ENCODE assay signal across 9 cellular contexts in genomic region chr9:121326130-121326838, GRCh38. TPM values are rescaled to one million over a fixed set of nuclear protein-coding genes. Genes with fewer than 3 reads are reported as not detected.
DNase-seq lines count a peak whose midpoint lies in the region; ATAC-seq and TF ChIP-seq lines count a peak whose summit lies in the region.
"Had no signal": no experiment of that assay in that cellular context is flagged by ENCODE, and none has a peak within 500 bp of the region (broad histone marks: within the 10 kb centered on the region; RNA-seq: fewer than 3 reads in every experiment).

No MANE protein-coding gene starts in this region.

- H2BK120ac ChIP-seq in mesendoderm (ENCODE audit: low read depth, low read length), result no peak overlapping the region

- H3K27me3 ChIP-seq in mesendoderm (ENCODE audit: insufficient read depth, low read length, poor library complexity), result no peaks in the 10 kb centered on the region
- H3K27me3 ChIP-seq in transverse colon, result no peaks in the 10 kb centered on the region

- no peaks in the 10 kb centered on the region for H3K4me1 Mint-ChIP-seq in stimulated activated memory B cell treated with anti-CD40 and anti-IgM and Interleukin-4, amounts not matched to agents 10 μg/mL and 1 μg/mL and 100 μg/mL, for 72 hours

- no peak overlapping the region for H3K27ac Mint-ChIP-seq in stimulated activated memory B cell treated with anti-CD40 and anti-IgM and Interleukin-4, amounts not matched to agents 10 μg/mL and 1 μg/mL and 100 μg/mL, for 72 hours

- no peak overlapping the region for H3K23ac ChIP-seq in mesendoderm (ENCODE audit: low read length)

- H3K56ac ChIP-seq in mesendoderm (ENCODE audit: low read length), result no peak overlapping the region

- peak; percentile 34 for DNase-seq in NCI-H460 (ENCODE audit: extremely low read depth, low read depth)
- DNase-seq in mesendoderm, result peak; percentile 87
- DNase-seq in transverse colon, result peak; percentile 75
- no peak for DNase-seq in HCEC 1CT
- no peak for DNase-seq in UCSD-AML1 (lab: John Stamatoyannopoulos, UW; ENCODE audit: unreplicated experiment)
- no peak for DNase-seq in SK-N-DZ (ENCODE audit: low spot score)
- DNase-seq: activated CD8-positive, alpha-beta memory T cell treated with anti-CD3 and anti-CD28 coated beads, Interleukin-2, amount 50 U/mL, for 4 hours had no signal

- no peaks in the 10 kb centered on the region for H3K27me3 Mint-ChIP-seq in stimulated activated memory B cell treated with anti-CD40 and anti-IgM and Interleukin-4, amounts not matched to agents 10 μg/mL and 1 μg/mL and 100 μg/mL, for 72 hours

- no peaks in the 10 kb centered on the region for H3K79me1 ChIP-seq in mesendoderm (ENCODE audit: low read length)

- no peak overlapping the region for H3K18ac ChIP-seq in mesendoderm (ENCODE audit: low read length)

- H2BK5ac ChIP-seq in mesendoderm (ENCODE audit: low read length), result no peak overlapping the region

- H4K8ac ChIP-seq in mesendoderm (ENCODE audit: low read depth, low read length), result no peak overlapping the region

- H3K4ac ChIP-seq in mesendoderm (ENCODE audit: low read depth, low read length), result no peak overlapping the region

- no peak overlapping the region for H3K4me3 ChIP-seq in mesendoderm (ENCODE audit: low read length)
- no peak overlapping the region for H3K4me3 ChIP-seq in transverse colon

- no peak overlapping the region for H3K9ac ChIP-seq in mesendoderm (ENCODE audit: low read length)

- H3K36me3 Mint-ChIP-seq in stimulated activated memory B cell treated with anti-CD40 and anti-IgM and Interleukin-4, amounts not matched to agents 10 μg/mL and 1 μg/mL and 100 μg/mL, for 72 hours, result peaks cover 65% of the 10 kb centered on the region

- H3K9me3 Mint-ChIP-seq in stimulated activated memory B cell treated with anti-CD40 and anti-IgM and Interleukin-4, amounts not matched to agents 10 μg/mL and 1 μg/mL and 100 μg/mL, for 72 hours, result no peaks in the 10 kb centered on the region

- H3K4me1 ChIP-seq in mesendoderm (ENCODE audit: control insufficient read depth, low read depth, low read length) (no peaks in the 10 kb centered on the region), transverse colon (peaks cover 6 to 31% (median 9%) of the 10 kb centered on the region in 4 donors)

- no CpG with 5 or more reads among the region's 19 CpGs for WGBS in mesendoderm (ENCODE audit: extremely low coverage, insufficient coverage, low lambda C conversion rate)
- WGBS in transverse colon (ENCODE audit: low coverage in 1 of 2), 2 donors, result 64 to 68% methylated on average over 4 to 18 of the region's 19 CpGs

- no peak overlapping the region for H3K4me3 Mint-ChIP-seq in stimulated activated memory B cell treated with anti-CD40 and anti-IgM and Interleukin-4, amounts not matched to agents 10 μg/mL and 1 μg/mL and 100 μg/mL, for 72 hours

- no peak overlapping the region for H3K27ac ChIP-seq in mesendoderm (ENCODE audit: low read depth, low read length)
- H3K27ac ChIP-seq in transverse colon, result peak overlapping the region; percentile 77 to 87 (median 84)

- H3K9me3 ChIP-seq in transverse colon, result no peaks in the 10 kb centered on the region

- no peak for TF ChIP-seq POLR2A in transverse colon (IDR thresholded peaks at IDR 0.05)

- no peak overlapping the region for H2BK15ac ChIP-seq in mesendoderm (replicated peaks; ENCODE audit: low read depth)

- in situ Hi-C loops in transverse colon (cut with MboI; ENCODE audit: low pct_ligation_motif_present in 1 of 4, low pct_unique_long_range_greater_than_20kb in 1 of 4, low sequenced_read_pairs in 3 of 4), result no loop called here

- H2AK5ac ChIP-seq in mesendoderm (ENCODE audit: low read length), result no peak overlapping the region

- no peaks in the 10 kb centered on the region for H3K36me3 ChIP-seq in mesendoderm (ENCODE audit: control insufficient read depth, insufficient read depth, low read length)
- H3K36me3 ChIP-seq in transverse colon, result peaks cover 0 to 67% (median 34%) of the 10 kb centered on the region in 4 donors

- H4K5ac ChIP-seq in mesendoderm (ENCODE audit: low read length), result no peak overlapping the region

- intact Hi-C loops in transverse colon (cut with DNase I; ENCODE audit: low total_unique reads), result no loop called here

- no peak overlapping the region for H3K4me2 ChIP-seq in mesendoderm (ENCODE audit: low read length)

- TF ChIP-seq CTCF in transverse colon (IDR thresholded peaks at IDR 0.05), result no peak

- TF ChIP-seq EP300 in transverse colon (IDR thresholded peaks at IDR 0.05; ENCODE audit: low read depth), result peak; percentile 97

- peak; percentile 85 for ATAC-seq in esophagus mucosa
- ATAC-seq in stimulated activated memory B cell treated with anti-CD40 and anti-IgM and Interleukin-4, amounts not matched to agents 10 μg/mL and 1 μg/mL and 100 μg/mL, for 72 hours, result no peak

- H3K79me2 ChIP-seq in mesendoderm (ENCODE audit: control insufficient read depth, insufficient read depth, low read length), result no peaks in the 10 kb centered on the region

RNA-seq across cellular contexts. Expression of gene STOM, which starts 43.8 kb away (rescaled TPM):
- total RNA-seq in NCI-H460 (2014; rRNA removed; shearing (Covaris generic)), result 53.8 and 53.9 TPM in 2 replicates
- 33.9 and 36.6 TPM in 2 replicates for polyA plus RNA-seq in NCI-H460 (2014; cell fraction: nucleus; rRNA removed)
- total RNA-seq in esophagus mucosa (65.5 TPM), transverse colon (100 to 1,000 TPM in 2 of 4 donors, 10 to 100 TPM in 2; 78.2 to 195 (median 111) TPM)
- 23.0 TPM for polyA plus RNA-seq in mesendoderm (2013, experiment 1 of 2)
- polyA plus RNA-seq in mesendoderm (2013, experiment 2 of 2), result 22.2 TPM
- 0.09 TPM in 1 of 2 replicates, not detected in the other for polyA plus RNA-seq in SK-N-DZ (2014; cell fraction: cytosol; rRNA removed)
- polyA plus RNA-seq in SK-N-DZ (2014; cell fraction: nucleus; rRNA removed), result not detected in 2 replicates

RNA-seq across cellular contexts. Expression of gene GSN, which starts 58.3 kb away (rescaled TPM):
- 13.8 and 15.5 TPM in 2 replicates for total RNA-seq in NCI-H460 (2014; rRNA removed; shearing (Covaris generic))
- polyA plus RNA-seq in NCI-H460 (2014; cell fraction: nucleus; rRNA removed), result 25.5 and 27.1 TPM in 2 replicates
- 270 TPM for total RNA-seq in esophagus mucosa
- polyA plus RNA-seq in mesendoderm (2013, experiment 1 of 2), result 12.4 TPM
- polyA plus RNA-seq in mesendoderm (2013, experiment 2 of 2), result 13.0 TPM
- total RNA-seq in transverse colon, result 100 to 1,000 TPM; 628 to 986 (median 782) TPM
- 0.10 and 1.2 TPM in 2 replicates for polyA plus RNA-seq in SK-N-DZ (2014; cell fraction: cytosol; rRNA removed)
- 0.72 and 2.9 TPM in 2 replicates for polyA plus RNA-seq in SK-N-DZ (2014; cell fraction: nucleus; rRNA removed)

Comparison
In these comparisons a context has a peak if more than half of its experiments do, and no peak if none do; other contexts are left out.
1. DNase-seq: peak in NCI-H460 (single experiment), mesendoderm (single experiment) and transverse colon (single experiment); none in HCEC 1CT (single experiment), UCSD-AML1 (single experiment) and SK-N-DZ (single experiment).
2. RNA of gene GSN, which starts 58.3 kb away (total RNA-seq): 628 to 986 TPM in transverse colon and 270 TPM in esophagus mucosa (single experiment); 13.8 to 15.5 TPM in NCI-H460; every median in the first group is over 10 times any median in the second.